Comparison of ENCODE assay signal across 9 cellular contexts in genomic region chr3:55482496-55483195, GRCh38. TPM values are rescaled to one million over a fixed set of nuclear protein-coding genes. Genes with fewer than 3 reads are reported as not detected.
A peak's percentile ranks its signal among the peaks of the same experiment; 100 is the strongest.
DNase-seq lines count a peak whose midpoint lies in the region; ATAC-seq and TF ChIP-seq lines count a peak whose summit lies in the region.
"Had no signal": no experiment of that assay in that cellular context is flagged by ENCODE, and none has a peak within 500 bp of the region (broad histone marks: within the 10 kb centered on the region; RNA-seq: fewer than 3 reads in every experiment).

No MANE protein-coding gene starts in this region.

- peaks cover 15% of the 10 kb centered on the region; the same call in 1 of the 2 replicates for H3K36me3 ChIP-seq in OCI-LY7 (ENCODE audit: insufficient read depth, low read length)
- peaks cover 2 to 8% of the 10 kb centered on the region in 2 experiments for H3K36me3 ChIP-seq in trophoblast cell (ENCODE audit: control insufficient read depth in 1 of 2, insufficient read depth in 2 of 2, low read length in 2 of 2)

- H3K4me3 ChIP-seq in AG09309 (ENCODE audit: control insufficient read depth, low read depth, low read length) (peak overlapping the region; percentile 68), OCI-LY7 (ENCODE audit: low read depth, low read length, poor library complexity, severe bottlenecking) (no peak overlapping the region), fibroblast of the aortic adventitia (ENCODE audit: low read depth, low read length) (peak overlapping the region; percentile 57), trophoblast cell (ENCODE audit: low read depth, low read length) (peak overlapping the region; percentile 62)

- no peak overlapping the region for H4K12ac ChIP-seq in trophoblast cell (ENCODE audit: low read depth, low read length)

- H3K79me2 ChIP-seq in OCI-LY7 (ENCODE audit: insufficient read depth, low read depth, low read length) (no peaks in the 10 kb centered on the region), trophoblast cell (ENCODE audit: control insufficient read depth, insufficient read depth, low read length, poor library complexity) (peaks cover 22% of the 10 kb centered on the region)

- H3K9ac ChIP-seq in trophoblast cell (ENCODE audit: low read length), result no peak overlapping the region
- H3K9ac ChIP-seq: KMS-11 had no signal

- no peak overlapping the region for H3K14ac ChIP-seq in trophoblast cell (ENCODE audit: low read length)

- H3K79me1 ChIP-seq in trophoblast cell (ENCODE audit: low read length), result peaks cover 34% of the 10 kb centered on the region

- peak overlapping the region; percentile 16 for H4K91ac ChIP-seq in trophoblast cell (ENCODE audit: low read depth, low read length)

- no peak overlapping the region for H2AK5ac ChIP-seq in trophoblast cell (ENCODE audit: low read length)

- H3K9me2 ChIP-seq in OCI-LY7 (ENCODE audit: insufficient read depth, low read length), result no peaks in the 10 kb centered on the region

- H4K8ac ChIP-seq in trophoblast cell (ENCODE audit: low read depth, low read length), result peak overlapping the region; percentile 8

- H4K20me1 ChIP-seq in OCI-LY7 (ENCODE audit: insufficient read depth, low read length), result no peaks in the 10 kb centered on the region

- TF ChIP-seq CTCF in AG09309 (IDR thresholded peaks at IDR 0.05; ENCODE audit: control insufficient read depth, insufficient read depth, low read depth, low read length, missing control alignments), result no peak
- TF ChIP-seq CTCF in OCI-LY7 (conservative IDR thresholded peaks at IDR 0.05; ENCODE audit: low read length), result no peak
- no peak for TF ChIP-seq CTCF in fibroblast of the aortic adventitia (IDR thresholded peaks at IDR 0.05; ENCODE audit: insufficient read depth, low read length)

- peak overlapping the region; percentile 3 for H2BK120ac ChIP-seq in trophoblast cell (ENCODE audit: insufficient read depth, low read length, poor library complexity)

- H3K27ac ChIP-seq in OCI-LY7 (ENCODE audit: low read depth, low read length, poor library complexity, severe bottlenecking) (no peak overlapping the region), trophoblast cell (ENCODE audit: low read depth, low read length) (no peak overlapping the region)
- H3K27ac ChIP-seq: KMS-11 had no signal

- H3K9me3 ChIP-seq in OCI-LY7 (ENCODE audit: low read length), result no peaks in the 10 kb centered on the region
- peaks cover 1% of the 10 kb centered on the region for H3K9me3 ChIP-seq in trophoblast cell (ENCODE audit: insufficient read depth, low read depth, low read length)

- H3K18ac ChIP-seq in trophoblast cell (ENCODE audit: low read length), result peak overlapping the region; percentile 36

- H2BK12ac ChIP-seq in trophoblast cell (ENCODE audit: low read length), result peak overlapping the region; percentile 10

- no peak overlapping the region for H3K4ac ChIP-seq in trophoblast cell (ENCODE audit: low read depth, low read length)

- intact Hi-C loops in OCI-LY7 (cut with micrococcal nuclease; ENCODE audit: unreplicated experiment), result loop anchor here (10.0 kb wide), 3 partner anchors 62 to 628 kb away; no protein-coding TSS in a partner anchor

- H3K4me2 ChIP-seq in OCI-LY7 (ENCODE audit: low read length), result peak overlapping the region; percentile 9; the same call in 1 of the 2 replicates
- H3K4me2 ChIP-seq in trophoblast cell (ENCODE audit: low read length), result peak overlapping the region; percentile 59
- H3K4me2 ChIP-seq: KMS-11 had no signal

- H3K23ac ChIP-seq in trophoblast cell (ENCODE audit: low read length), result no peak overlapping the region

- peaks cover 8% of the 10 kb centered on the region for H3K27me3 ChIP-seq in trophoblast cell (ENCODE audit: insufficient read depth, low read length)

- H3K4me1 ChIP-seq in OCI-LY7 (ENCODE audit: insufficient read depth, low read length, poor library complexity, severe bottlenecking) (peaks cover 6% of the 10 kb centered on the region), trophoblast cell (ENCODE audit: control insufficient read depth in 1 of 2, insufficient read depth in 2 of 2, low read length in 2 of 2) (peaks cover 29 to 33% of the 10 kb centered on the region in 2 experiments)

- DNase-seq in AG09309 (ENCODE audit: low read depth) (no peak), OCI-LY7 (ENCODE audit: low spot score) (no peak), fibroblast of the aortic adventitia (ENCODE audit: low read depth) (no peak), trophoblast cell (no peak), NCI-H1436 treated with DMSO at 0.1 percent for 48 hours (lab: John Stamatoyannopoulos, UW) (no peak)
- no peak for DNase-seq in activated CD4-positive, alpha-beta T cell treated with anti-CD3 and anti-CD28 coated beads for 1 hour

- WGBS in trophoblast cell (ENCODE audit: extremely low coverage, insufficient coverage, insufficient read length), result no CpG with 5 or more reads among the region's 38 CpGs

- H2BK5ac ChIP-seq in trophoblast cell (ENCODE audit: low read depth, low read length, poor library complexity), result no peak overlapping the region

- POLR2A ChIA-PET in OCI-LY7 (lab: Charles Lee), result no interaction called here

- H2AFZ ChIP-seq in OCI-LY7 (ENCODE audit: low read length), result no peak overlapping the region
- H2AFZ ChIP-seq in trophoblast cell (ENCODE audit: insufficient read depth, low read length, poor library complexity), result no peak overlapping the region

- BruUV-seq in OCI-LY7 (replicated peaks; lab: Mats Ljungman, UMichigan), result no TSS peak

- CTCF ChIA-PET in OCI-LY7 (lab: Charles Lee; ENCODE audit: unreplicated experiment), result no interaction called here

- no peak for ATAC-seq in HG02840 (IDR thresholded peaks at IDR 0.05; ENCODE audit: low FRiP score, unreplicated experiment)
- no peak for ATAC-seq in HG02981 (IDR thresholded peaks at IDR 0.05; ENCODE audit: unreplicated experiment)

RNA-seq across cellular contexts. Expression of gene WNT5A, which starts 4.5 kb away (rescaled TPM):
- total RNA-seq in OCI-LY7 (2014; rRNA removed; shearing (Covaris generic)), result 4.5 and 4.6 TPM in 2 replicates
- total RNA-seq in OCI-LY7 (2022), result 16.2 and 18.1 TPM in 2 replicates
- total RNA-seq in fibroblast of the aortic adventitia (ENCODE audit: low replicate concordance), result 5.8 and 42.4 TPM in 2 replicates
- polyA plus RNA-seq in trophoblast cell (2013), result 23.1 and 23.3 TPM in 2 replicates
